21 cellular contexts compared by ENCODE assay signal in the genomic region with DNA sequence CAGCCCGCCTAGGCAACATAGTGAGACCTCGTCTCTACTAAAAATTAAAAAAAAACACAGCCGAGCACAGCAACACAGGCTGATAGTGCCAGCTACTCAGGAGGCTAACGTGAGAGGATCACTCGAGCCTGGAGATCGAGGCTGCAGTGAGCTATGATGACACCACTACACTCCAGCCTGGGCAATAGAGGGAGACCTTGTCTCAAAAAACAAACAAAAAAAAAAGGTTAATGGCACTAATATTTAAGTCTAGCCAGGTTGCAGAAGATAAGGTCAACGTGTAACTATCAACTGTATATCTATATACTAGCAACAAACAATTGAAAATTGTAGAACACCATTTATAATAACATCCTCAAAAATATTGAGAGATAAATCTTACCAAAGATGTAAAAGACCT.
DNase-seq lines count a peak whose midpoint lies in the region; ATAC-seq, FAIRE-seq and TF ChIP-seq lines count a peak whose summit lies in the region.
"Had no signal": no experiment of that assay in that cellular context is flagged by ENCODE, and none has a peak within 500 bp of the region (broad histone marks: within the 10 kb centered on the region; RNA-seq: fewer than 3 reads in every experiment).

No MANE protein-coding gene starts in this region.

- H3K14ac ChIP-seq in neuronal stem cell (ENCODE audit: low read length), result no peak overlapping the region

- H3K79me2 ChIP-seq in HepG2 (ENCODE audit: insufficient read depth, low read length), result no peaks in the 10 kb centered on the region

- TF ChIP-seq RAD21 in HepG2 (CRISPR knock-in tag; IDR thresholded peaks at IDR 0.05), result no peak

- no peak overlapping the region for H4K8ac ChIP-seq in neuronal stem cell (ENCODE audit: low read depth, low read length)

- DNase-seq in HepG2 (ENCODE audit: low spot score) (no peak), right lobe of liver (no peak), LNCaP clone FGC (ENCODE audit: low read depth) (no peak), RWPE2 (ENCODE audit: low spot score) (no peak), small intestine (no peak), neuronal stem cell (ENCODE audit: low spot score) (no peak), NCI-H1930 (lab: John Stamatoyannopoulos, UW) (no peak), BE2C (no peak)
- DNase-seq: CD4-positive, CD25-positive, alpha-beta regulatory T cell; DMS79 treated with DMSO at 0.1 percent for 48 hours; H7; NCI-H1048; NCI-H1436 treated with DMSO at 0.1 percent for 48 hours; NCI-H2029; NCI-H2227 treated with DMSO at 0.1 percent for 48 hours; NCI-H510A; NK-92 treated with Interleukin-12 subunit alpha and Interleukin-12 subunit beta, amount 100 ng/mL, for 24 hours; OCI-M1; Right ventricle myocardium superior had no signal

- H2BK120ac ChIP-seq in neuronal stem cell (ENCODE audit: low read depth, low read length), result no peak overlapping the region

- WGBS in HepG2 (ENCODE audit: low lambda C conversion rate), result 83% methylated on average over 7 of the region's 7 CpGs
- 78% methylated on average over 6 of the region's 7 CpGs for WGBS in right lobe of liver (ENCODE audit: insufficient coverage, low coverage, low lambda C conversion rate, missing lambda C conversion rate)
- 81 to 86% (median 84%) methylated on average over 7 of the region's 7 CpGs for WGBS in small intestine, 3 donors
- no CpG with 5 or more reads among the region's 7 CpGs for WGBS in neuronal stem cell (ENCODE audit: extremely low coverage in 2 of 2, insufficient read length in 2 of 2, insufficient replicate concordance in 1 of 2), 2 donors

- no peak for TF ChIP-seq POLR2A in HepG2 (IDR thresholded peaks at IDR 0.05; ENCODE audit: insufficient read depth in 1 of 2, low read depth in 2 of 2, low read length in 2 of 2)
- no peak for TF ChIP-seq POLR2A in right lobe of liver (IDR thresholded peaks at IDR 0.05)

- ATAC-seq in HepG2 (no peak), right lobe of liver (no peak), RWPE2 (ENCODE audit: low read depth) (peak; percentile 28; the same call in 1 of the 3 replicates)

- no peak overlapping the region for H3K23ac ChIP-seq in neuronal stem cell (ENCODE audit: low read depth, low read length, poor library complexity)

- in situ Hi-C loops in HepG2 (cut with HindIII; ENCODE audit: extremely low pct_ligation_motif_present, low pct_unique_long_range_greater_than_20kb), result no loop called here

- TF ChIP-seq CTCF in HepG2 (CRISPR knock-in tag; IDR thresholded peaks at IDR 0.05) (peak; percentile 26), right lobe of liver (IDR thresholded peaks at IDR 0.05) (no peak), LNCaP clone FGC (IDR thresholded peaks at IDR 0.05; ENCODE audit: control insufficient read depth, extremely low read depth, insufficient read depth) (0 out of 2 replicates have a peak, but pooled peaks have one; percentile 20), RWPE2 (IDR thresholded peaks at IDR 0.05; ENCODE audit: poor library complexity, severe bottlenecking) (no peak), BE2C (IDR thresholded peaks at IDR 0.05; ENCODE audit: low read depth, low read length) (no peak)

- H3K4me3 ChIP-seq in HepG2 (replicated peaks in 1 of 3; ENCODE audit: insufficient read depth in 1 of 3, low read depth in 2 of 3, low read length in 3 of 3) (no peak overlapping the region), right lobe of liver (no peak overlapping the region), LNCaP clone FGC (ENCODE audit: low read depth, low read length) (no peak overlapping the region), RWPE2 (ENCODE audit: severe bottlenecking) (no peak overlapping the region), small intestine (ENCODE audit: low read depth in 1 of 2, low read length in 2 of 2) (no peak overlapping the region), neuronal stem cell (ENCODE audit: low read length in 2 of 2) (no peak overlapping the region), BE2C (ENCODE audit: low read depth, low read length) (no peak overlapping the region)
- H3K4me3 ChIP-seq: SK-N-MC had no signal

- no peak overlapping the region for H2BK5ac ChIP-seq in neuronal stem cell (ENCODE audit: low read length)

- no peak overlapping the region for H3K27ac ChIP-seq in HepG2 (ENCODE audit: extremely low read length, insufficient read depth, low read length)
- H3K27ac ChIP-seq in right lobe of liver, result no peak overlapping the region
- H3K27ac ChIP-seq in RWPE2 (ENCODE audit: poor library complexity, severe bottlenecking), result no peak overlapping the region
- no peak overlapping the region for H3K27ac ChIP-seq in small intestine (ENCODE audit: low read depth in 1 of 2, low read length in 1 of 2)
- H3K27ac ChIP-seq in neuronal stem cell (replicated peaks; ENCODE audit: low read length), result no peak overlapping the region
- H3K27ac ChIP-seq: KMS-11, SK-N-MC had no signal

- no peak overlapping the region for H3K4ac ChIP-seq in neuronal stem cell (ENCODE audit: low read length)

- H3K79me1 ChIP-seq in neuronal stem cell (ENCODE audit: low read depth, low read length), result no peaks in the 10 kb centered on the region

- no peak for TF ChIP-seq EP300 in HepG2 (IDR thresholded peaks at IDR 0.05; ENCODE audit: low read depth in 2 of 2, low read length in 2 of 2)
- no peak for TF ChIP-seq EP300 in HepG2 (CRISPR knock-in tag; IDR thresholded peaks at IDR 0.05; ENCODE audit: borderline replicate concordance)

- no peaks in the 10 kb centered on the region for H3K4me1 ChIP-seq in HepG2 (ENCODE audit: insufficient read depth, low read length)
- H3K4me1 ChIP-seq in right lobe of liver, result no peaks in the 10 kb centered on the region
- peaks cover 5% of the 10 kb centered on the region for H3K4me1 ChIP-seq in RWPE2 (ENCODE audit: insufficient read depth, poor library complexity, severe bottlenecking)
- H3K4me1 ChIP-seq in small intestine (ENCODE audit: control insufficient read depth in 2 of 2, insufficient read depth in 1 of 2, low read depth in 1 of 2, low read length in 1 of 2), result no peaks in the 10 kb centered on the region
- H3K4me1 ChIP-seq in neuronal stem cell (ENCODE audit: control insufficient read depth in 2 of 2, insufficient read depth in 1 of 2, low read depth in 1 of 2, low read length in 2 of 2), result no peaks in the 10 kb centered on the region
- H3K4me1 ChIP-seq in BE2C, result no peaks in the 10 kb centered on the region

- H3K9ac ChIP-seq in HepG2 (ENCODE audit: insufficient read depth, low read depth, low read length), result no peak overlapping the region
- no peak overlapping the region for H3K9ac ChIP-seq in neuronal stem cell (ENCODE audit: low read depth, low read length, poor library complexity)
- H3K9ac ChIP-seq: KMS-11 had no signal

- H3K9me3 ChIP-seq in HepG2 (ENCODE audit: low read length) (no peaks in the 10 kb centered on the region), right lobe of liver (no peaks in the 10 kb centered on the region), RWPE2 (ENCODE audit: severe bottlenecking) (no peaks in the 10 kb centered on the region), small intestine (ENCODE audit: control insufficient read depth, low read depth) (no peaks in the 10 kb centered on the region), neuronal stem cell (replicated peaks in 1 of 2; ENCODE audit: control insufficient read depth in 2 of 2, insufficient read depth in 1 of 2, low read depth in 1 of 2, low read length in 2 of 2) (peaks cover under 1 to 4% of the 10 kb centered on the region in 2 donors), BE2C (no peaks in the 10 kb centered on the region)

- no peak overlapping the region for H2AK5ac ChIP-seq in neuronal stem cell (ENCODE audit: low read depth, low read length)

- H3K36me3 ChIP-seq in HepG2 (replicated peaks in 1 of 2; ENCODE audit: control insufficient read depth in 1 of 2, insufficient read depth in 2 of 2, low read length in 2 of 2) (peaks cover 0 to 5% of the 10 kb centered on the region in 2 experiments; a peak in 2 of 5 replicates), right lobe of liver (no peaks in the 10 kb centered on the region), RWPE2 (ENCODE audit: low read depth) (peaks cover 27% of the 10 kb centered on the region), small intestine (ENCODE audit: control insufficient read depth in 2 of 2, insufficient read depth in 2 of 2, low read length in 2 of 2) (peaks cover 0 to 2% of the 10 kb centered on the region in 2 donors), neuronal stem cell (replicated peaks in 1 of 2; ENCODE audit: control insufficient read depth in 2 of 2, insufficient read depth in 2 of 2, low read length in 2 of 2) (peaks cover 4 to 16% of the 10 kb centered on the region in 2 donors), BE2C (no peaks in the 10 kb centered on the region)

- FAIRE-seq in HepG2 (lab: Jason Lieb, UNC) (no peak), small intestine (lab: Jason Lieb, UNC) (peak; percentile 36)

- POLR2A ChIA-PET in HepG2 (lab: Yijun Ruan, JAX), result no interaction called here

- CTCF ChIA-PET in HepG2 (lab: Yijun Ruan, JAX; ENCODE audit: low intra/inter-chr PET ratio, low total read pairs), result no interaction called here

- H3K27me3 ChIP-seq in HepG2 (ENCODE audit: control insufficient read depth in 1 of 2, insufficient read depth in 2 of 2, low read length in 2 of 2) (no peaks in the 10 kb centered on the region), right lobe of liver (no peaks in the 10 kb centered on the region), RWPE2 (ENCODE audit: insufficient read depth, poor library complexity, severe bottlenecking) (no peaks in the 10 kb centered on the region), small intestine (ENCODE audit: control insufficient read depth in 2 of 2, insufficient read depth in 2 of 2, low read length in 2 of 2) (no peaks in the 10 kb centered on the region), neuronal stem cell (ENCODE audit: control insufficient read depth in 3 of 3, insufficient read depth in 3 of 3, low read depth in 1 of 3, low read length in 3 of 3) (no peaks in the 10 kb centered on the region), BE2C (no peaks in the 10 kb centered on the region)

- no peak overlapping the region for H4K91ac ChIP-seq in neuronal stem cell (ENCODE audit: low read depth, low read length, poor library complexity)

- no peaks in the 10 kb centered on the region for H4K20me1 ChIP-seq in HepG2 (ENCODE audit: insufficient read depth, low read length)

- BruUV-seq in HepG2 (replicated peaks; lab: Mats Ljungman, UMichigan), result no TSS peak

- intact Hi-C loops in HepG2 (cut with micrococcal nuclease; ENCODE audit: unreplicated experiment) (no loop called here), right lobe of liver (cut with DNase I) (no loop called here)

- no peak overlapping the region for H3K4me2 ChIP-seq in HepG2 (ENCODE audit: low read depth, low read length)
- H3K4me2 ChIP-seq in neuronal stem cell (ENCODE audit: insufficient read depth, low read length, poor library complexity, severe bottlenecking), result no peak overlapping the region
- H3K4me2 ChIP-seq: KMS-11 had no signal

- no peak overlapping the region for H3K18ac ChIP-seq in neuronal stem cell (ENCODE audit: low read length)

- H2AFZ ChIP-seq in HepG2 (ENCODE audit: low read length) (no peak overlapping the region), neuronal stem cell (ENCODE audit: low read length) (no peak overlapping the region)

- no peak overlapping the region for H2BK15ac ChIP-seq in neuronal stem cell (ENCODE audit: low read length)

- H2BK12ac ChIP-seq in neuronal stem cell (ENCODE audit: low read length), result no peak overlapping the region

TF ChIP-seq in HepG2, 621 proteins besides CTCF, POLR2A, EP300 and RAD21 (continues in another document):
- no peak for TF ChIP-seq ZBTB20 (CRISPR knock-in tag; IDR thresholded peaks at IDR 0.05; ENCODE audit: borderline replicate concordance, low read depth)

Comparison
In these comparisons a context has a peak if more than half of its experiments do, and no peak if none do; other contexts are left out.
1. CTCF ChIP-seq: peak in HepG2 (single experiment) and LNCaP clone FGC (single experiment); none in right lobe of liver (0 of 4), RWPE2 (single experiment) and BE2C (single experiment).